Comparison of ENCODE assay signal across 1 cellular context in genomic region chr1:204709960-204710912, GRCh38.
TF ChIP-seq lines count a peak whose summit lies in the region.

No MANE protein-coding gene starts in this region.

TF ChIP-seq in GM23338, 12 proteins besides CTCF, POLR2A, EP300 and RAD21 (continued from another document):
- TF ChIP-seq ZNF462 (CRISPR knock-in tag; IDR thresholded peaks at IDR 0.05) (peak; percentile 78), JUNB (IDR thresholded peaks at IDR 0.05; ENCODE audit: unreplicated experiment) (no peak), CREB1 (CRISPR knock-in tag; IDR thresholded peaks at IDR 0.05; ENCODE audit: low read depth) (peak; percentile 65), ZNF114 (CRISPR knock-in tag; IDR thresholded peaks at IDR 0.05) (no peak), ETS1 (IDR thresholded peaks at IDR 0.05) (0 out of 2 replicates have a peak, but pooled peaks have one; percentile 18)
